Comparison of ENCODE assay signal across 1 cellular context in the genomic region with DNA sequence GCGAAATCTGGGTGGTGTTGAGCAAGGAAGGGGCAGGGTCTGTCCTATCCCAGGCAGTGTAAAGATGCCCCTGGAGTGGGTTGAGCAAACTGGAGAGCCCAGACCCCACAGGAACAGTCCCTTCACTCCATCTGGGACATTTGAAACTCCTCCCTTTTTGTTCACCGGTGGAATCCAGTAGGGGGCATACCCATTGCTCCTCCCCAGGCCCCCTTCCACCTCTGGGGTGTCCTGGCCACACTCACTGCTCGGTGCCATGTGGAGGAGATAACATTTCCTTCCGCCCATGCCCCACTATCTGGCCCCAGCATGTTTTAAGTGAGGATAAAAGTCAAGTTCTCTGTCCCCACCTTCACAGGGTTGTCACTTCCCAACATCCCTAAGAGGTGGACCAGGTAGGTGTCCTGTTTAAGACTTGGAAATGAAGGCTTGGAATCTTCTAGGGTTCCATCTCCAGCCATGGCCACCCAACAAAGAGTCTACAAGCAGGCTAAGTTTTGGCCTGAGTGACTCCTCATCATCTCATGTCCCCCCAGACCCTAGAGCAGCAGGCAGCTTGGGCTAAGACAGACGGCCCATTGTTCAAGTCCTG.
TF ChIP-seq lines count a peak whose summit lies in the region.

No MANE protein-coding gene starts in this region.

TF ChIP-seq in HepG2, 621 proteins besides CTCF, POLR2A, EP300 and RAD21:
- TF ChIP-seq ZNF7 (CRISPR knock-in tag; IDR thresholded peaks at IDR 0.05) (no peak), RBFOX2 (IDR thresholded peaks at IDR 0.05; ENCODE audit: low read depth, low read length) (0 out of 2 replicates have a peak, but pooled peaks have one; percentile 22), BRD4 (CRISPR knock-in tag; IDR thresholded peaks at IDR 0.05) (no peak), RBM22 (optimal IDR thresholded peaks at IDR 0.05; ENCODE audit: low read length) (peak; percentile 87)
- TF ChIP-seq, protein P1, sequence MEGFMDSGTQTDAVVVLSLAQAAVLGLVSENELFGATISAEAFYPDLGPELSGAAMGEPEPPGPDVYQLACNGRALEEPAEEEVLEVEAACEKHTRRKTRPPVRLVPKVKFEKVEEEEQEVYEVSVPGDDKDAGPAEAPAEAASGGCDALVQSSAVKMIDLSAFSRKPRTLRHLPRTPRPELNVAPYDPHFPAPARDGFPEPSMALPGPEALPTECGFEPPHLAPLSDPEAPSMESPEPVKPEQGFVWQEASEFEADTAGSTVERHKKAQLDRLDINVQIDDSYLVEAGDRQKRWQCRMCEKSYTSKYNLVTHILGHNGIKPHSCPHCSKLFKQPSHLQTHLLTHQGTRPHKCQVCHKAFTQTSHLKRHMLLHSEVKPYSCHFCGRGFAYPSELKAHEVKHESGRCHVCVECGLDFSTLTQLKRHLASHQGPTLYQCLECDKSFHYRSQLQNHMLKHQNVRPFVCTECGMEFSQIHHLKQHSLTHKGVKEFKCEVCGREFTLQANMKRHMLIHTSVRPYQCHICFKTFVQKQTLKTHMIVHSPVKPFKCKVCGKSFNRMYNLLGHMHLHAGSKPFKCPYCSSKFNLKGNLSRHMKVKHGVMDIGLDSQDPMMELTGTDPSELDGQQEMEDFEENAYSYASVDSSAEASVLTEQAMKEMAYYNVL (CRISPR knock-in tag; IDR thresholded peaks at IDR 0.05; ENCODE audit: borderline replicate concordance): no peak
